11 cellular contexts compared by ENCODE assay signal in the genomic region with DNA sequence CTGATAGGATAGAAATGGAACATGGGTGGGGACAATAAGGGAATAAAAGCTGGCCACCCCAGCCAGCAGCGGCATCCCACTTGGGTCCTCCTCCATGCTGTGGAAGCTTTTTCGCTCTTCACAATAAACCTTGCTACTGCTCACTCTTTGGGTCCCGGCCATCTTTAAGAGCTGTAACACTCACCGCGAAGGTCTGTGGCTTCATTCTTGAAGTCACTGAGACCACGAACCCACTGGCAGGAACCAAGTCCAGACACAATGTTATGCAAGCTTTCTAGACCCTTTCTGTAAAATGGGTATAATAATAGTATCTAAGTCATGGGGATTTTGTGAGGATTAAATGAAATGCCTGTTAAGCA. TPM values are rescaled to one million over a fixed set of nuclear protein-coding genes. Genes with fewer than 3 reads are reported as not detected.
DNase-seq lines count a peak whose midpoint lies in the region; ATAC-seq and TF ChIP-seq lines count a peak whose summit lies in the region.
"Had no signal": no experiment of that assay in that cellular context is flagged by ENCODE, and none has a peak within 500 bp of the region (broad histone marks: within the 10 kb centered on the region; RNA-seq: fewer than 3 reads in every experiment).

No MANE protein-coding gene starts in this region.

- TF ChIP-seq CTCF in RWPE2 (IDR thresholded peaks at IDR 0.05; ENCODE audit: poor library complexity, severe bottlenecking) = no peak
- TF ChIP-seq CTCF in endothelial cell (IDR thresholded peaks at IDR 0.05; ENCODE audit: unreplicated experiment) = no peak
- no peak for TF ChIP-seq CTCF in spleen (IDR thresholded peaks at IDR 0.05 in 8 of 11, conservative IDR thresholded peaks at IDR 0.05 in 3 of 11)

- H3K9me3 ChIP-seq in RWPE2 (ENCODE audit: severe bottlenecking) (no peaks in the 10 kb centered on the region), spleen (no peaks in the 10 kb centered on the region)
- H3K9me3 ChIP-seq: tibial nerve had no signal

- H3K27me3 ChIP-seq in RWPE2 (ENCODE audit: insufficient read depth, poor library complexity, severe bottlenecking) = no peaks in the 10 kb centered on the region
- H3K27me3 ChIP-seq in spleen (replicated peaks in 1 of 7) = no peaks in the 10 kb centered on the region
- H3K27me3 ChIP-seq: tibial nerve had no signal

- H3K27ac ChIP-seq in RWPE2 (ENCODE audit: poor library complexity, severe bottlenecking) = peak overlapping the region; percentile 77
- H3K27ac ChIP-seq in spleen = peak overlapping the region in 6 of 8 donors; percentile 60 to 97 (median 91)

- no peaks in the 10 kb centered on the region for H3K27me3 Mint-ChIP-seq in activated CD4-positive, alpha-beta T cell treated with anti-CD3 and anti-CD28 coated beads, Interleukin-2, amount 10 ng/mL, durations not matched to agents 24 days and 14 days
- H3K27me3 Mint-ChIP-seq in endothelial cell (ENCODE audit: unreplicated experiment) = peaks cover 14% of the 10 kb centered on the region

- H3K4me1 Mint-ChIP-seq in activated CD4-positive, alpha-beta T cell treated with anti-CD3 and anti-CD28 coated beads, Interleukin-2, amount 10 ng/mL, durations not matched to agents 24 days and 14 days = peaks cover 27% of the 10 kb centered on the region
- H3K4me1 Mint-ChIP-seq in endothelial cell (ENCODE audit: unreplicated experiment) = peaks cover 9% of the 10 kb centered on the region

- peaks cover 3% of the 10 kb centered on the region for H3K9me3 Mint-ChIP-seq in activated CD4-positive, alpha-beta T cell treated with anti-CD3 and anti-CD28 coated beads, Interleukin-2, amount 10 ng/mL, durations not matched to agents 24 days and 14 days
- no peaks in the 10 kb centered on the region for H3K9me3 Mint-ChIP-seq in endothelial cell (ENCODE audit: unreplicated experiment)

- no peak for ATAC-seq in RWPE2 (ENCODE audit: low read depth)

- H3K36me3 ChIP-seq in RWPE2 (ENCODE audit: low read depth) (no peaks in the 10 kb centered on the region), spleen (no peaks in the 10 kb centered on the region)
- H3K36me3 ChIP-seq: tibial nerve had no signal

- no peak for TF ChIP-seq POLR2A in spleen (IDR thresholded peaks at IDR 0.05)

- peak overlapping the region; percentile 53 for H3K27ac Mint-ChIP-seq in activated CD4-positive, alpha-beta T cell treated with anti-CD3 and anti-CD28 coated beads, Interleukin-2, amount 10 ng/mL, durations not matched to agents 24 days and 14 days
- H3K27ac Mint-ChIP-seq in endothelial cell (ENCODE audit: unreplicated experiment) = peak overlapping the region; percentile 42

- H3K4me3 Mint-ChIP-seq in activated CD4-positive, alpha-beta T cell treated with anti-CD3 and anti-CD28 coated beads, Interleukin-2, amount 10 ng/mL, durations not matched to agents 24 days and 14 days = no peak overlapping the region
- H3K4me3 Mint-ChIP-seq in endothelial cell (ENCODE audit: unreplicated experiment) = no peak overlapping the region

- intact Hi-C loops in activated CD4-positive, alpha-beta T cell treated with anti-CD3 and anti-CD28 coated beads, Interleukin-2, amount 10 ng/mL, durations not matched to agents 24 days and 14 days (cut with micrococcal nuclease) = loop anchor here (2.0 to 5.0 kb wide), 3 partner anchors 129 to 1109 kb away; no protein-coding TSS in a partner anchor
- intact Hi-C loops in spleen (cut with DNase I; ENCODE audit: low total_unique reads) = no loop called here

- no peak overlapping the region for H3K4me3 ChIP-seq in RWPE2 (ENCODE audit: severe bottlenecking)
- no peak overlapping the region for H3K4me3 ChIP-seq in spleen
- H3K4me3 ChIP-seq: tibial nerve had no signal

- H3K4me1 ChIP-seq in RWPE2 (ENCODE audit: insufficient read depth, poor library complexity, severe bottlenecking) = peaks cover 13% of the 10 kb centered on the region
- peaks cover 4 to 58% (median 33%) of the 10 kb centered on the region in 6 donors for H3K4me1 ChIP-seq in spleen

- WGBS in spleen, 5 donors = 77 to 89% (median 87%) methylated on average over 6 of the region's 6 CpGs

- peaks cover under 1% of the 10 kb centered on the region for H3K36me3 Mint-ChIP-seq in activated CD4-positive, alpha-beta T cell treated with anti-CD3 and anti-CD28 coated beads, Interleukin-2, amount 10 ng/mL, durations not matched to agents 24 days and 14 days (ENCODE audit: low read depth)
- peaks cover 7% of the 10 kb centered on the region for H3K36me3 Mint-ChIP-seq in endothelial cell (ENCODE audit: low read depth, unreplicated experiment)

- peak; percentile 68 for DNase-seq in activated CD4-positive, alpha-beta T cell treated with anti-CD3 and anti-CD28 coated beads, Interleukin-2, amount 10 ng/mL, durations not matched to agents 24 days and 14 days
- DNase-seq in activated CD4-positive, alpha-beta T cell treated with anti-CD3 and anti-CD28 coated beads for 48 hours = no peak
- no peak for DNase-seq in RWPE2 (ENCODE audit: low spot score)
- no peak for DNase-seq in endothelial cell (ENCODE audit: low spot score)
- DNase-seq in spleen = no peak
- no peak for DNase-seq in AG20443 (ENCODE audit: low spot score)
- DNase-seq in NCI-H1436 (lab: John Stamatoyannopoulos, UW) = no peak
- DNase-seq in NCI-H446 treated with DMSO at 0.1 percent for 48 hours (lab: John Stamatoyannopoulos, UW) = no peak
- DNase-seq: DMS153, glutamatergic neuron had no signal

RNA-seq across cellular contexts. Expression of gene EZR, which starts 48.9 kb away (rescaled TPM):
- 204 and 215 TPM in 2 replicates for total RNA-seq in activated CD4-positive, alpha-beta T cell treated with anti-CD3 and anti-CD28 coated beads, Interleukin-2, amount 10 ng/mL, durations not matched to agents 24 days and 14 days
- total RNA-seq in endothelial cell (ENCODE audit: unreplicated experiment) (125 TPM), spleen (100 to 1,000 TPM; 101 to 153 (median 121) TPM)
- polyA plus RNA-seq in spleen = 100 to 1,000 TPM in 2 of 3 donors, 10 to 100 TPM in 1; 78.0 to 121 (median 106) TPM
